Comparison of ENCODE assay signal across 12 cellular contexts in the genomic region with DNA sequence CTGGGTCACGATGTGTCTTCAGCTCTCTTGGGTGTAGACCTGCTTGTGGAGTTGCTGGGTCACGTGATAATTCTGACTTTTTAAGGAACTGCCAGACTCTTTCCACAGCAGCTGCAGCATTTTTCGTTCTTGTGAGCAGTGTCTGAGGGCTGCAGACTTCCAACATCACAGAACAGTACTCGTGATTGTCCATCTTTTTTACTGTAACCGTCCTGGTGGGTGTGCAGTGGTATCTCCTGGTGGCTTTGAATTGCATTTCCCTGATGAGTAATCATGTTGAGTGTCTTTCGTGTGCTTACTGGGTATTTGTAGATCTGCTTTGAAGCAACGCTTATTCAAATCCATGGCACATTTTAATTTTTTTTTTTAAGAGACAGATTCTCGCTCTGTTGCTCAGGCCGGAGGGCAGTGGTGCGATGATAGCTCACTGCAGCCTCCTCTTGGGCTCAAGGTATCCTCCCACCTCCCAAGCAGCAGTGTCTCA. TPM values are rescaled to one million over a fixed set of nuclear protein-coding genes. Genes with fewer than 3 reads are reported as not detected.
DNase-seq lines count a peak whose midpoint lies in the region; ATAC-seq, FAIRE-seq and TF ChIP-seq lines count a peak whose summit lies in the region.
"Had no signal": no experiment of that assay in that cellular context is flagged by ENCODE, and none has a peak within 500 bp of the region (broad histone marks: within the 10 kb centered on the region; RNA-seq: fewer than 3 reads in every experiment).

No MANE protein-coding gene starts in this region.

- no peak for TF ChIP-seq POLR2A in GM12892 (IDR thresholded peaks at IDR 0.05; ENCODE audit: low read depth, low read length)

- no peak overlapping the region for H3K4me3 Mint-ChIP-seq in T-helper 17 cell
- peak overlapping the region; percentile 60 for H3K4me3 Mint-ChIP-seq in memory B cell
- H3K4me3 Mint-ChIP-seq: mesothelial cell of epicardium had no signal

- peak; percentile 25 for ATAC-seq in HG03442 (IDR thresholded peaks at IDR 0.05; ENCODE audit: unreplicated experiment)
- no peak for ATAC-seq in T-helper 17 cell
- ATAC-seq in memory B cell (ENCODE audit: low read depth): peak; percentile 36
- ATAC-seq in GM19467 (IDR thresholded peaks at IDR 0.05; ENCODE audit: unreplicated experiment): no peak
- ATAC-seq in HG03159 (IDR thresholded peaks at IDR 0.05; ENCODE audit: unreplicated experiment): no peak

- H3K4me1 Mint-ChIP-seq in T-helper 17 cell (peaks cover 36% of the 10 kb centered on the region), memory B cell (peaks cover 44% of the 10 kb centered on the region)

- H3K27me3 Mint-ChIP-seq in T-helper 17 cell: no peaks in the 10 kb centered on the region
- no peaks in the 10 kb centered on the region for H3K27me3 Mint-ChIP-seq in memory B cell

- peak; percentile 40 for DNase-seq in EH (ENCODE audit: low read depth)
- no peak for DNase-seq in T-helper 17 cell
- no peak for DNase-seq in memory B cell (ENCODE audit: low spot score in 2 of 2)
- DNase-seq in GM12892 (ENCODE audit: insufficient read length): no peak
- no peak for DNase-seq in RKO (ENCODE audit: low spot score)
- DNase-seq: activated T-cell treated with anti-CD3 and anti-CD28 coated beads, Interleukin-2, amount 50 U/mL, for 1 hour; NCI-H1930; T1000 had no signal

- H3K27ac Mint-ChIP-seq in T-helper 17 cell (peak overlapping the region; percentile 27), memory B cell (no peak overlapping the region)
- H3K27ac Mint-ChIP-seq: mesothelial cell of epicardium had no signal

- H3K36me3 Mint-ChIP-seq in T-helper 17 cell (ENCODE audit: low read depth) (no peaks in the 10 kb centered on the region), memory B cell (peaks cover 3% of the 10 kb centered on the region)

- H3K9me3 Mint-ChIP-seq in memory B cell: no peaks in the 10 kb centered on the region

- no peaks in the 10 kb centered on the region for H3K9me3 ChIP-seq in T-helper 17 cell (ENCODE audit: control insufficient read depth, low read length, poor library complexity, severe bottlenecking)

- FAIRE-seq in GM12892 (lab: Jason Lieb, UNC): no peak

RNA-seq across cellular contexts. Expression of a gene that starts 22.7 kb away (rescaled TPM):
- total RNA-seq in T-helper 17 cell: 10 to 100 TPM; 17.6 to 24.7 TPM
- 3.6 TPM for polyA plus RNA-seq in GM12892 (2012; ENCODE audit: missing spikeins)

Comparison
In these comparisons a context has a peak if more than half of its experiments do, and no peak if none do; other contexts are left out.
1. ATAC-seq: peak in HG03442 (single experiment) and memory B cell (single experiment); none in T-helper 17 cell (single experiment), GM19467 (single experiment) and HG03159 (single experiment).